8 cellular contexts compared by ENCODE assay signal in genomic region chr15:66500346-66500745, GRCh38. TPM values are rescaled to one million over a fixed set of nuclear protein-coding genes. Genes with fewer than 3 reads are reported as not detected.
DNase-seq lines count a peak whose midpoint lies in the region; ATAC-seq and TF ChIP-seq lines count a peak whose summit lies in the region.
"Not testable (repeated sequence)": the region's sequence is repeated elsewhere in the genome, so short reads cannot be mapped to it uniquely, and the experiment has no call there.

No MANE protein-coding gene starts in this region.

- not testable (repeated sequence) for H2AK5ac ChIP-seq in mesenchymal stem cell (ENCODE audit: low read length, severe bottlenecking)

- intact Hi-C loops in PC-9 (cut with micrococcal nuclease; ENCODE audit: unreplicated experiment), result loop anchor here (10.0 kb wide), 1 partner anchor 596 kb away; no protein-coding TSS in a partner anchor
- intact Hi-C loops in activated T-helper 2 cell treated with anti-CD3 and anti-CD28 coated beads, Interferon-gamma antibody, Interleukin-2, Interleukin-4, amounts not matched to agents 10 μg/mL and 5 μg/mL and 100 μg/mL, durations not matched to agents 14 hours and 24 hours and 36 hours (cut with micrococcal nuclease), result not testable (repeated sequence)

- not testable (repeated sequence) for ATAC-seq in central memory CD8-positive, alpha-beta T cell (replicated peaks; ENCODE audit: extremely low read depth, poor library complexity, severe bottlenecking)

- not testable (repeated sequence) for H2AFZ ChIP-seq in PC-9; mesenchymal stem cell (ENCODE audit: low read depth, low read length)

- peaks cover 72% of the 10 kb centered on the region for H3F3A ChIP-seq in PC-9 (ENCODE audit: insufficient read depth, low read depth)

- H3K4ac ChIP-seq in mesenchymal stem cell (ENCODE audit: low read depth in 1 of 2, low read length in 2 of 2), result not testable (repeated sequence)

- H3K79me2 ChIP-seq in PC-9 (ENCODE audit: low read depth), result peaks cover 66% of the 10 kb centered on the region

- H3K4me1 Mint-ChIP-seq in activated CD4-positive, alpha-beta T cell treated with anti-CD3 and anti-CD28 coated beads, Interleukin-2, amount 10 ng/mL, durations not matched to agents 7 days and 5 days, result peaks cover 69% of the 10 kb centered on the region
- peaks cover 38% of the 10 kb centered on the region for H3K4me1 Mint-ChIP-seq in activated T-helper 2 cell treated with anti-CD3 and anti-CD28 coated beads, Interferon-gamma antibody, Interleukin-2, Interleukin-4, amounts not matched to agents 10 μg/mL and 5 μg/mL and 100 μg/mL, durations not matched to agents 14 hours and 24 hours and 36 hours (ENCODE audit: low read depth)
- H3K4me1 Mint-ChIP-seq in central memory CD8-positive, alpha-beta T cell, result peaks cover 57% of the 10 kb centered on the region
- H3K4me1 Mint-ChIP-seq in stimulated activated naive CD8-positive, alpha-beta T cell treated with anti-CD3 and anti-CD28 coated beads, Interleukin-15, Interleukin-2, amounts not matched to agents 100 ng/mL and 50 ng/mL, for 24 hours (ENCODE audit: low read depth), result peaks cover 63% of the 10 kb centered on the region

- H3K18ac ChIP-seq in mesenchymal stem cell (ENCODE audit: low read depth in 1 of 2, low read length in 2 of 2), result not testable (repeated sequence)

- H3K14ac ChIP-seq in mesenchymal stem cell (ENCODE audit: low read length in 2 of 2), result not testable (repeated sequence)

- WGBS in HUES64, result 97% methylated on average over 7 of the region's 7 CpGs
- 95% methylated on average over 6 of the region's 7 CpGs for WGBS in mesenchymal stem cell

- H2BK12ac ChIP-seq in mesenchymal stem cell (ENCODE audit: low read length in 2 of 2), result not testable (repeated sequence)

- H3K27ac Mint-ChIP-seq in activated CD4-positive, alpha-beta T cell treated with anti-CD3 and anti-CD28 coated beads, Interleukin-2, amount 10 ng/mL, durations not matched to agents 7 days and 5 days, result peak overlapping the region; percentile 43
- H3K27ac Mint-ChIP-seq in activated T-helper 2 cell treated with anti-CD3 and anti-CD28 coated beads, Interferon-gamma antibody, Interleukin-2, Interleukin-4, amounts not matched to agents 10 μg/mL and 5 μg/mL and 100 μg/mL, durations not matched to agents 14 hours and 24 hours and 36 hours, result peak overlapping the region; percentile 93
- H3K27ac Mint-ChIP-seq in central memory CD8-positive, alpha-beta T cell (ENCODE audit: low read depth), result peak overlapping the region; percentile 61
- peak overlapping the region; percentile 99 for H3K27ac Mint-ChIP-seq in stimulated activated naive CD8-positive, alpha-beta T cell treated with anti-CD3 and anti-CD28 coated beads, Interleukin-15, Interleukin-2, amounts not matched to agents 100 ng/mL and 50 ng/mL, for 24 hours

- H4K91ac ChIP-seq in mesenchymal stem cell (ENCODE audit: low read length), result not testable (repeated sequence)

- not testable (repeated sequence) for H3K9me3 ChIP-seq in BLaER1 treated with 17β-estradiol and CSF1 and Interleukin-3, amounts not matched to agents 10 nM and 100 nM (replicated peaks in 1 of 11); HUES64 (ENCODE audit: insufficient read depth, low read depth, low read length); PC-9 (ENCODE audit: insufficient read depth, low read depth); mesenchymal stem cell (ENCODE audit: control insufficient read depth, low read length)

- peak overlapping the region; percentile 67 to 100 (median 92); a peak in 20 of 22 replicates for H3K9ac ChIP-seq in BLaER1 treated with 17β-estradiol and CSF1 and Interleukin-3, amounts not matched to agents 10 nM and 100 nM
- not testable (repeated sequence) for H3K9ac ChIP-seq in HUES64 (ENCODE audit: low read depth, low read length)
- H3K9ac ChIP-seq in mesenchymal stem cell (ENCODE audit: low read length), result peak overlapping the region; percentile 97

- peaks cover 45 to 65% (median 61%) of the 10 kb centered on the region in 11 experiments; a peak in 21 of 22 replicates for H4K20me1 ChIP-seq in BLaER1 treated with 17β-estradiol and CSF1 and Interleukin-3, amounts not matched to agents 10 nM and 100 nM
- H4K20me1 ChIP-seq in PC-9 (ENCODE audit: insufficient read depth), result peaks cover 57% of the 10 kb centered on the region

- not testable (repeated sequence) for H2BK15ac ChIP-seq in mesenchymal stem cell (ENCODE audit: low read depth, poor library complexity, severe bottlenecking)

- H3K23ac ChIP-seq in mesenchymal stem cell (ENCODE audit: low read length in 2 of 2), result not testable (repeated sequence)

- H2BK5ac ChIP-seq in mesenchymal stem cell (ENCODE audit: low read depth, low read length, poor library complexity, severe bottlenecking), result not testable (repeated sequence)

- H4K8ac ChIP-seq in mesenchymal stem cell (ENCODE audit: low read length), result not testable (repeated sequence)

- H3K27me3 ChIP-seq in BLaER1 treated with 17β-estradiol and CSF1 and Interleukin-3, amounts not matched to agents 10 nM and 100 nM; HUES64 (ENCODE audit: insufficient read depth, low read length); PC-9 (ENCODE audit: insufficient read depth, low read depth); mesenchymal stem cell (ENCODE audit: control insufficient read depth in 1 of 2, insufficient read depth in 1 of 2, low read length in 2 of 2): not testable (repeated sequence)

- DNase-seq in PC-9; activated CD4-positive, alpha-beta T cell treated with anti-CD3 and anti-CD28 coated beads, Interleukin-2, amount 10 ng/mL, durations not matched to agents 7 days and 5 days; activated T-helper 2 cell treated with anti-CD3 and anti-CD28 coated beads, Interferon-gamma antibody, Interleukin-2, Interleukin-4, amounts not matched to agents 10 μg/mL and 5 μg/mL and 100 μg/mL, durations not matched to agents 14 hours and 24 hours and 36 hours (ENCODE audit: low spot score); central memory CD8-positive, alpha-beta T cell (ENCODE audit: low spot score in 2 of 2); mesenchymal stem cell: not testable (repeated sequence)

- peaks cover 51 to 68% (median 64%) of the 10 kb centered on the region in 10 experiments for H3K4me1 ChIP-seq in BLaER1 treated with 17β-estradiol and CSF1 and Interleukin-3, amounts not matched to agents 10 nM and 100 nM
- not testable (repeated sequence) for H3K4me1 ChIP-seq in HUES64 (ENCODE audit: insufficient read depth, low read length); mesenchymal stem cell (ENCODE audit: control insufficient read depth, insufficient read depth, low read depth, low read length)
- H3K4me1 ChIP-seq in PC-9 (replicated peaks; ENCODE audit: insufficient read depth), result peaks cover 25% of the 10 kb centered on the region

- not testable (repeated sequence) for TF ChIP-seq CTCF in PC-9 (conservative IDR thresholded peaks at IDR 0.05)

- not testable (repeated sequence) for H3K9me2 ChIP-seq in PC-9 (ENCODE audit: insufficient read depth)

- peak overlapping the region in 8 of 10 experiments; percentile 80 to 92 (median 87); a peak in 10 of 20 replicates for H3K4me3 ChIP-seq in BLaER1 treated with 17β-estradiol and CSF1 and Interleukin-3, amounts not matched to agents 10 nM and 100 nM
- H3K4me3 ChIP-seq in HUES64 (ENCODE audit: low read length); PC-9; mesenchymal stem cell (ENCODE audit: insufficient read depth in 1 of 2, low read depth in 1 of 2, low read length in 2 of 2): not testable (repeated sequence)

- H3K4me3 Mint-ChIP-seq in activated CD4-positive, alpha-beta T cell treated with anti-CD3 and anti-CD28 coated beads, Interleukin-2, amount 10 ng/mL, durations not matched to agents 7 days and 5 days, result not testable (repeated sequence)
- H3K4me3 Mint-ChIP-seq in activated T-helper 2 cell treated with anti-CD3 and anti-CD28 coated beads, Interferon-gamma antibody, Interleukin-2, Interleukin-4, amounts not matched to agents 10 μg/mL and 5 μg/mL and 100 μg/mL, durations not matched to agents 14 hours and 24 hours and 36 hours (ENCODE audit: low read depth), result peak overlapping the region; percentile 3
- peak overlapping the region; percentile 5 for H3K4me3 Mint-ChIP-seq in central memory CD8-positive, alpha-beta T cell
- H3K4me3 Mint-ChIP-seq in stimulated activated naive CD8-positive, alpha-beta T cell treated with anti-CD3 and anti-CD28 coated beads, Interleukin-15, Interleukin-2, amounts not matched to agents 100 ng/mL and 50 ng/mL, for 24 hours, result peak overlapping the region; percentile 93

- POLR2A ChIA-PET in PC-9 (lab: Charles Lee; ENCODE audit: unreplicated experiment); activated CD4-positive, alpha-beta T cell treated with anti-CD3 and anti-CD28 coated beads, Interleukin-2, amount 10 ng/mL, durations not matched to agents 7 days and 5 days (lab: Charles Lee): not testable (repeated sequence)

- CTCF ChIA-PET in PC-9 (lab: Charles Lee), result interaction anchor here (0.6 kb wide), 1 partner anchor 342 kb away, joined by 10 read pairs; no protein-coding TSS in a partner anchor
- CTCF ChIA-PET in activated CD4-positive, alpha-beta T cell treated with anti-CD3 and anti-CD28 coated beads, Interleukin-2, amount 10 ng/mL, durations not matched to agents 7 days and 5 days (lab: Charles Lee), result interaction anchor here (4.1 to 4.2 kb wide), 2 partner anchors 11 to 114 kb away, joined by 20 to 35 read pairs; partner anchors contain the start of gene MAP2K1

- H3K27ac ChIP-seq in BLaER1 treated with 17β-estradiol and CSF1 and Interleukin-3, amounts not matched to agents 10 nM and 100 nM, result peak overlapping the region in 8 of 11 experiments; percentile 29 to 58 (median 40); a peak in 13 of 22 replicates
- H3K27ac ChIP-seq in HUES64 (ENCODE audit: low read depth, low read length), result peak overlapping the region; percentile 16; the same call in 1 of the 2 replicates
- H3K27ac ChIP-seq in PC-9, result 0 out of 2 replicates have a peak overlapping the region, but pooled peaks have one; percentile 14
- not testable (repeated sequence) for H3K27ac ChIP-seq in mesenchymal stem cell (ENCODE audit: low read length, poor library complexity, severe bottlenecking)

- not testable (repeated sequence) for BruUV-seq in PC-9 (replicated peaks; lab: Mats Ljungman, UMichigan)

- not testable (repeated sequence) for H3K79me1 ChIP-seq in mesenchymal stem cell (replicated peaks; ENCODE audit: low read length, poor library complexity, severe bottlenecking)

- peak overlapping the region; percentile 36 to 96 (median 93) for H3K4me2 ChIP-seq in BLaER1 treated with 17β-estradiol and CSF1 and Interleukin-3, amounts not matched to agents 10 nM and 100 nM
- not testable (repeated sequence) for H3K4me2 ChIP-seq in PC-9; mesenchymal stem cell (ENCODE audit: low read length, poor library complexity, severe bottlenecking)

- peaks cover 58 to 80% (median 67%) of the 10 kb centered on the region in 11 experiments for H3K36me3 ChIP-seq in BLaER1 treated with 17β-estradiol and CSF1 and Interleukin-3, amounts not matched to agents 10 nM and 100 nM
- H3K36me3 ChIP-seq in HUES64 (ENCODE audit: insufficient read depth, low read length) (peaks cover 70% of the 10 kb centered on the region), PC-9 (ENCODE audit: low read depth) (peaks cover 48% of the 10 kb centered on the region), mesenchymal stem cell (ENCODE audit: control insufficient read depth in 1 of 2, insufficient read depth in 2 of 2, low read depth in 1 of 2, low read length in 2 of 2) (peaks cover 23 to 60% of the 10 kb centered on the region in 2 experiments)

- not testable (repeated sequence) for H3K27me3 Mint-ChIP-seq in activated CD4-positive, alpha-beta T cell treated with anti-CD3 and anti-CD28 coated beads, Interleukin-2, amount 10 ng/mL, durations not matched to agents 7 days and 5 days; activated T-helper 2 cell treated with anti-CD3 and anti-CD28 coated beads, Interferon-gamma antibody, Interleukin-2, Interleukin-4, amounts not matched to agents 10 μg/mL and 5 μg/mL and 100 μg/mL, durations not matched to agents 14 hours and 24 hours and 36 hours (ENCODE audit: low read depth); central memory CD8-positive, alpha-beta T cell; stimulated activated naive CD8-positive, alpha-beta T cell treated with anti-CD3 and anti-CD28 coated beads, Interleukin-15, Interleukin-2, amounts not matched to agents 100 ng/mL and 50 ng/mL, for 24 hours

- peaks cover 77% of the 10 kb centered on the region for H3K36me3 Mint-ChIP-seq in activated CD4-positive, alpha-beta T cell treated with anti-CD3 and anti-CD28 coated beads, Interleukin-2, amount 10 ng/mL, durations not matched to agents 7 days and 5 days (ENCODE audit: low read depth)
- H3K36me3 Mint-ChIP-seq in activated T-helper 2 cell treated with anti-CD3 and anti-CD28 coated beads, Interferon-gamma antibody, Interleukin-2, Interleukin-4, amounts not matched to agents 10 μg/mL and 5 μg/mL and 100 μg/mL, durations not matched to agents 14 hours and 24 hours and 36 hours (ENCODE audit: low read depth), result peaks cover 89% of the 10 kb centered on the region
- H3K36me3 Mint-ChIP-seq in central memory CD8-positive, alpha-beta T cell (ENCODE audit: insufficient read depth), result peaks cover 75% of the 10 kb centered on the region
- peaks cover 86% of the 10 kb centered on the region for H3K36me3 Mint-ChIP-seq in stimulated activated naive CD8-positive, alpha-beta T cell treated with anti-CD3 and anti-CD28 coated beads, Interleukin-15, Interleukin-2, amounts not matched to agents 100 ng/mL and 50 ng/mL, for 24 hours (ENCODE audit: low read depth)

- H2BK120ac ChIP-seq in mesenchymal stem cell (ENCODE audit: low read depth, low read length), result not testable (repeated sequence)

- H3K9me3 Mint-ChIP-seq in activated CD4-positive, alpha-beta T cell treated with anti-CD3 and anti-CD28 coated beads, Interleukin-2, amount 10 ng/mL, durations not matched to agents 7 days and 5 days; activated T-helper 2 cell treated with anti-CD3 and anti-CD28 coated beads, Interferon-gamma antibody, Interleukin-2, Interleukin-4, amounts not matched to agents 10 μg/mL and 5 μg/mL and 100 μg/mL, durations not matched to agents 14 hours and 24 hours and 36 hours; central memory CD8-positive, alpha-beta T cell; stimulated activated naive CD8-positive, alpha-beta T cell treated with anti-CD3 and anti-CD28 coated beads, Interleukin-15, Interleukin-2, amounts not matched to agents 100 ng/mL and 50 ng/mL, for 24 hours: not testable (repeated sequence)

RNA-seq across cellular contexts. Expression of gene SNAPC5, which starts 2.8 kb away (rescaled TPM):
- 19.0 TPM for polyA plus RNA-seq in HUES64 (2013, experiment 1 of 2)
- 23.8 TPM for polyA plus RNA-seq in HUES64 (2013, experiment 2 of 2)
- total RNA-seq in PC-9 (2021), result 15.8 and 17.9 TPM in 2 replicates
- total RNA-seq in activated CD4-positive, alpha-beta T cell treated with anti-CD3 and anti-CD28 coated beads, Interleukin-2, amount 10 ng/mL, durations not matched to agents 7 days and 5 days, result 10 to 100 TPM; 21.4 to 24.5 TPM
- total RNA-seq in activated T-helper 2 cell treated with anti-CD3 and anti-CD28 coated beads, Interferon-gamma antibody, Interleukin-2, Interleukin-4, amounts not matched to agents 10 μg/mL and 5 μg/mL and 100 μg/mL, durations not matched to agents 14 hours and 24 hours and 36 hours, result 23.2 and 23.9 TPM in 2 replicates
- polyA plus RNA-seq in mesenchymal stem cell (2013, experiment 1 of 2), result 18.0 TPM
- 18.2 TPM for polyA plus RNA-seq in mesenchymal stem cell (2013, experiment 2 of 2)

RNA-seq across cellular contexts. Expression of gene RPL4, which starts 4.3 kb away (rescaled TPM):
- 3,610 TPM for polyA plus RNA-seq in HUES64 (2013, experiment 1 of 2)
- 3,887 TPM for polyA plus RNA-seq in HUES64 (2013, experiment 2 of 2)
- total RNA-seq in PC-9 (2021), result 1,859 and 2,320 TPM in 2 replicates
- total RNA-seq in activated CD4-positive, alpha-beta T cell treated with anti-CD3 and anti-CD28 coated beads, Interleukin-2, amount 10 ng/mL, durations not matched to agents 7 days and 5 days, result 1,000 to 10,000 TPM; 2,398 to 2,621 TPM
- 3,297 and 3,363 TPM in 2 replicates for total RNA-seq in activated T-helper 2 cell treated with anti-CD3 and anti-CD28 coated beads, Interferon-gamma antibody, Interleukin-2, Interleukin-4, amounts not matched to agents 10 μg/mL and 5 μg/mL and 100 μg/mL, durations not matched to agents 14 hours and 24 hours and 36 hours
- polyA plus RNA-seq in mesenchymal stem cell (2013, experiment 1 of 2), result 2,488 TPM
- 2,592 TPM for polyA plus RNA-seq in mesenchymal stem cell (2013, experiment 2 of 2)

RNA-seq across cellular contexts. Expression of gene ZWILCH, which starts 4.8 kb away (rescaled TPM):
- polyA plus RNA-seq in HUES64 (2013, experiment 1 of 2), result 52.4 TPM
- polyA plus RNA-seq in HUES64 (2013, experiment 2 of 2), result 48.1 TPM
- total RNA-seq in PC-9 (2021), result 26.3 and 30.3 TPM in 2 replicates
- total RNA-seq in activated CD4-positive, alpha-beta T cell treated with anti-CD3 and anti-CD28 coated beads, Interleukin-2, amount 10 ng/mL, durations not matched to agents 7 days and 5 days, result 10 to 100 TPM; 28.0 to 28.3 TPM
- total RNA-seq in activated T-helper 2 cell treated with anti-CD3 and anti-CD28 coated beads, Interferon-gamma antibody, Interleukin-2, Interleukin-4, amounts not matched to agents 10 μg/mL and 5 μg/mL and 100 μg/mL, durations not matched to agents 14 hours and 24 hours and 36 hours, result 33.0 and 34.5 TPM in 2 replicates
- polyA plus RNA-seq in mesenchymal stem cell (2013, experiment 1 of 2), result 6.7 TPM
- polyA plus RNA-seq in mesenchymal stem cell (2013, experiment 2 of 2), result 7.0 TPM

Comparison
In these comparisons a context has a peak if more than half of its experiments do, and no peak if none do; other contexts are left out.
1. H3K27ac Mint-ChIP-seq: peak in every context shown above with its lines; median percentile 99 in stimulated activated naive CD8-positive, alpha-beta T cell treated with anti-CD3 and anti-CD28 coated beads, Interleukin-15, Interleukin-2, amounts not matched to agents 100 ng/mL and 50 ng/mL, for 24 hours; 93 in activated T-helper 2 cell treated with anti-CD3 and anti-CD28 coated beads, Interferon-gamma antibody, Interleukin-2, Interleukin-4, amounts not matched to agents 10 μg/mL and 5 μg/mL and 100 μg/mL, durations not matched to agents 14 hours and 24 hours and 36 hours; 61 in central memory CD8-positive, alpha-beta T cell; 43 in activated CD4-positive, alpha-beta T cell treated with anti-CD3 and anti-CD28 coated beads, Interleukin-2, amount 10 ng/mL, durations not matched to agents 7 days and 5 days.